In genomic region chr7:64045301-64046040, GRCh38 we compare ENCODE assay signal across 8 cellular contexts. TPM values are rescaled to one million over a fixed set of nuclear protein-coding genes. Genes with fewer than 3 reads are reported as not detected.
DNase-seq lines count a peak whose midpoint lies in the region; ATAC-seq and TF ChIP-seq lines count a peak whose summit lies in the region.

Gene ZNF727 (plus strand): TSS chr7:64045434. CDS start chr7:64045622, 188 bp downstream.

- TF ChIP-seq POLR2A in esophagus squamous epithelium (IDR thresholded peaks at IDR 0.05), result no peak

- ATAC-seq in GM18870 (IDR thresholded peaks at IDR 0.05; ENCODE audit: unreplicated experiment), result no peak

- no peaks in the 10 kb centered on the region for H3K27me3 ChIP-seq in esophagus squamous epithelium

- TF ChIP-seq CTCF in esophagus squamous epithelium (IDR thresholded peaks at IDR 0.05), result no peak

- H3K36me3 ChIP-seq in esophagus squamous epithelium, result no peaks in the 10 kb centered on the region

- 21 to 35% methylated on average over 16 to 25 of the region's 33 CpGs for WGBS in esophagus squamous epithelium, 2 donors

- H3K4me3 ChIP-seq in esophagus squamous epithelium, result peak within 1 kb of the TSS; percentile 20 to 59 (median 54)

- H3K4me1 ChIP-seq in esophagus squamous epithelium, result no peaks in the 10 kb centered on the region

- H3K27ac ChIP-seq in esophagus squamous epithelium, result peak within 1 kb of the TSS; percentile 44 to 84 (median 62)

- peaks cover 0 to 21% (median 6%) of the 10 kb centered on the region in 3 donors for H3K9me3 ChIP-seq in esophagus squamous epithelium

- DNase-seq in Ammon's horn (ENCODE audit: low spot score) (peak; percentile 92), NCI-H526 (lab: John Stamatoyannopoulos, UW) (peak; percentile 66 to 77), esophagus squamous epithelium (lab: John Stamatoyannopoulos, UW) (no peak), posterior vena cava (ENCODE audit: low spot score) (peak; percentile 90), NCI-H2029 treated with DMSO at 0.1 percent for 48 hours (lab: John Stamatoyannopoulos, UW) (no peak), T-helper 9 cell (no peak)
- no peak for DNase-seq in stimulated activated naive CD4-positive, alpha-beta T cell treated with Interleukin-2 at 50 U/mL for 16 hours (lab: John Stamatoyannopoulos, UW)

- intact Hi-C loops in esophagus squamous epithelium (cut with DNase I), result no loop called here
- intact Hi-C loops in posterior vena cava (cut with DNase I), result no loop called here

RNA-seq across cellular contexts. Expression of gene ZNF727, which starts in this region (rescaled TPM):
- total RNA-seq in esophagus squamous epithelium (1 to 10 TPM in 2 of 4 donors, under 1 TPM in 2; 0.22 to 2.5 (median 1.2) TPM), posterior vena cava (1 to 10 TPM; 3.5 to 6.4 TPM)

Comparison
In these comparisons a context has a peak if more than half of its experiments do, and no peak if none do; other contexts are left out.
1. DNase-seq: peak in Ammon's horn (single experiment), NCI-H526 (2 of 2) and posterior vena cava (single experiment); none in esophagus squamous epithelium (single experiment), NCI-H2029 treated with DMSO at 0.1 percent for 48 hours (single experiment), stimulated activated naive CD4-positive, alpha-beta T cell treated with Interleukin-2 at 50 U/mL for 16 hours (single experiment) and T-helper 9 cell (single experiment).